In genomic region chr3:94336076-94336741, GRCh38 we compare ENCODE assay signal across 9 cellular contexts.
DNase-seq lines count a peak whose midpoint lies in the region; ATAC-seq lines count a peak whose summit lies in the region.
"Had no signal": no experiment of that assay in that cellular context is flagged by ENCODE, and none has a peak within 500 bp of the region (broad histone marks: within the 10 kb centered on the region; RNA-seq: fewer than 3 reads in every experiment).

No MANE protein-coding gene starts in this region.

- no peak overlapping the region for H3K4me3 ChIP-seq in Karpas-422 (ENCODE audit: low read length)
- H3K4me3 ChIP-seq: HAP-1 had no signal

- H3K27me3 ChIP-seq in Karpas-422 (ENCODE audit: low read length), result no peaks in the 10 kb centered on the region

- H4K20me1 ChIP-seq in Karpas-422 (ENCODE audit: insufficient read depth, low read depth, low read length), result no peaks in the 10 kb centered on the region

- H3K9me2 ChIP-seq in Karpas-422 (replicated peaks; ENCODE audit: insufficient read depth, low read length), result no peaks in the 10 kb centered on the region

- H3K9ac ChIP-seq in Karpas-422 (ENCODE audit: low read length), result no peak overlapping the region

- ATAC-seq in left lobe of liver (peak; percentile 80), HG03432 (IDR thresholded peaks at IDR 0.05; ENCODE audit: unreplicated experiment) (no peak), HG03520 (IDR thresholded peaks at IDR 0.05; ENCODE audit: unreplicated experiment) (no peak)

- H3K9me3 ChIP-seq in Karpas-422 (ENCODE audit: low read length), result no peaks in the 10 kb centered on the region
- H3K9me3 ChIP-seq: HAP-1 had no signal

- no peak overlapping the region for H3K27ac ChIP-seq in Karpas-422 (ENCODE audit: low read length)

- no peaks in the 10 kb centered on the region for H3K36me3 ChIP-seq in Karpas-422 (ENCODE audit: insufficient read depth, low read length)
- H3K36me3 ChIP-seq: HAP-1 had no signal

- no peak overlapping the region for H2AFZ ChIP-seq in Karpas-422 (ENCODE audit: low read length)

- no peaks in the 10 kb centered on the region for H3K4me1 ChIP-seq in Karpas-422 (ENCODE audit: low read length)
- H3K4me1 ChIP-seq: HAP-1 had no signal

- peak; percentile 15 for DNase-seq in COR-L47 (lab: John Stamatoyannopoulos, UW)
- DNase-seq in Karpas-422, result peak; percentile 55
- DNase-seq in brain pericyte (ENCODE audit: low read depth, low spot score), result peak; percentile 36
- no peak for DNase-seq in left lobe of liver (ENCODE audit: low spot score)
- no peak for DNase-seq in GOT3 (lab: John Stamatoyannopoulos, UW)
- DNase-seq in stimulated activated naive CD4-positive, alpha-beta T cell treated with Interleukin-2 at 50 U/mL for 16 hours (lab: John Stamatoyannopoulos, UW), result no peak

- no peaks in the 10 kb centered on the region for H3K79me2 ChIP-seq in Karpas-422 (ENCODE audit: low read length)

- H3K4me2 ChIP-seq in Karpas-422 (ENCODE audit: low read depth, low read length, poor library complexity, severe bottlenecking), result no peak overlapping the region

Comparison
In these comparisons a context has a peak if more than half of its experiments do, and no peak if none do; other contexts are left out.
1. DNase-seq: peak in COR-L47 (single experiment), Karpas-422 (single experiment) and brain pericyte (single experiment); none in left lobe of liver (single experiment), GOT3 (single experiment) and stimulated activated naive CD4-positive, alpha-beta T cell treated with Interleukin-2 at 50 U/mL for 16 hours (single experiment).